8 cellular contexts compared by ENCODE assay signal in the genomic region with DNA sequence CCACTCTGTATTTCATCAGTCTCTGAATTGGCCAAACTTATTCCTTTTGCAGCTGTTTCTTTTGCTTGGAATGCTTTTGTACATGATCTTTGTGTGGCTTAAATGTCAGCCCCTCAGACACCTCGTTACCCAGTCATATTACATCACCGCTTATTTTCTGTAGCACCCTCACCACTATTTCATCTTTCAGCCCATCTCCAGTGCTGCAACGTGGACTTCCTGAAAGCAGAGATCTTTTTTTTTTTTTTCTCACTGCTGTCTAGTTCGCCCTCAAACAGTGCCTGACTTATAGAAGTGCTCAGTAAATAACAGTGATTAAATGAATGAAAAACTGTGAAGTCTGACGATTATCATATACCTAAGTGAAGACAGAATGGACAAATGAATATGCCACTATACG. TPM values are rescaled to one million over a fixed set of nuclear protein-coding genes. Genes with fewer than 3 reads are reported as not detected.
DNase-seq lines count a peak whose midpoint lies in the region; ATAC-seq, FAIRE-seq and TF ChIP-seq lines count a peak whose summit lies in the region.

No MANE protein-coding gene starts in this region.

- H3K4me2 ChIP-seq in PC-9 (peak overlapping the region; percentile 90), trophoblast cell (ENCODE audit: low read length) (peak overlapping the region; percentile 61)

- peaks cover 17% of the 10 kb centered on the region; the same call in 1 of the 2 replicates for H3F3A ChIP-seq in PC-9 (ENCODE audit: insufficient read depth, low read depth)

- TF ChIP-seq CTCF in GM12875 (IDR thresholded peaks at IDR 0.05; ENCODE audit: borderline replicate concordance, insufficient read depth, low read depth, low read length) (no peak), PC-9 (conservative IDR thresholded peaks at IDR 0.05) (no peak), epithelial cell of esophagus (IDR thresholded peaks at IDR 0.05; ENCODE audit: insufficient read depth, low read depth, low read length, missing control alignments) (no peak)

- TF ChIP-seq POLR2A in GM12892 (IDR thresholded peaks at IDR 0.05; ENCODE audit: low read depth, low read length) = no peak

- no peak overlapping the region for H3K23ac ChIP-seq in trophoblast cell (ENCODE audit: low read length)

- no peak overlapping the region for H2BK120ac ChIP-seq in trophoblast cell (ENCODE audit: insufficient read depth, low read length, poor library complexity)

- H3K9me3 ChIP-seq in PC-9 (ENCODE audit: insufficient read depth, low read depth) = no peaks in the 10 kb centered on the region
- no peaks in the 10 kb centered on the region for H3K9me3 ChIP-seq in trophoblast cell (ENCODE audit: insufficient read depth, low read depth, low read length)

- H3K9ac ChIP-seq in trophoblast cell (ENCODE audit: low read length) = no peak overlapping the region

- H4K8ac ChIP-seq in trophoblast cell (ENCODE audit: low read depth, low read length) = no peak overlapping the region

- no peak overlapping the region for H2BK5ac ChIP-seq in trophoblast cell (ENCODE audit: low read depth, low read length, poor library complexity)

- CTCF ChIA-PET in PC-9 (lab: Charles Lee) = no interaction called here

- no peak for ATAC-seq in HG03457 (IDR thresholded peaks at IDR 0.05; ENCODE audit: unreplicated experiment)

- H3K4me1 ChIP-seq in PC-9 (replicated peaks; ENCODE audit: insufficient read depth) (peaks cover 10% of the 10 kb centered on the region), trophoblast cell (ENCODE audit: control insufficient read depth in 1 of 2, insufficient read depth in 2 of 2, low read length in 2 of 2) (peaks cover 4 to 9% of the 10 kb centered on the region in 2 experiments)

- no peak overlapping the region for H3K18ac ChIP-seq in trophoblast cell (ENCODE audit: low read length)

- H4K12ac ChIP-seq in trophoblast cell (ENCODE audit: low read depth, low read length) = no peak overlapping the region

- no peaks in the 10 kb centered on the region for H3K9me2 ChIP-seq in PC-9 (ENCODE audit: insufficient read depth)

- POLR2A ChIA-PET in PC-9 (lab: Charles Lee; ENCODE audit: unreplicated experiment) = no interaction called here

- H2AFZ ChIP-seq in PC-9 (no peak overlapping the region), trophoblast cell (ENCODE audit: insufficient read depth, low read length, poor library complexity) (no peak overlapping the region)

- H3K14ac ChIP-seq in trophoblast cell (ENCODE audit: low read length) = no peak overlapping the region

- H3K79me2 ChIP-seq in PC-9 (ENCODE audit: low read depth) (peaks cover 29% of the 10 kb centered on the region), trophoblast cell (ENCODE audit: control insufficient read depth, insufficient read depth, low read length, poor library complexity) (peaks cover 7% of the 10 kb centered on the region)

- H2AK5ac ChIP-seq in trophoblast cell (ENCODE audit: low read length) = no peak overlapping the region

- intact Hi-C loops in PC-9 (cut with micrococcal nuclease; ENCODE audit: unreplicated experiment) = loop anchor here (2.0 kb wide), 2 partner anchors 90 to 162 kb away; partner anchors contain the start of genes IK and NDUFA2

- peak overlapping the region; percentile 32 for H3K4ac ChIP-seq in trophoblast cell (ENCODE audit: low read depth, low read length)

- peaks cover 8% of the 10 kb centered on the region for H3K79me1 ChIP-seq in trophoblast cell (ENCODE audit: low read length)

- no peaks in the 10 kb centered on the region for H3K27me3 ChIP-seq in PC-9 (ENCODE audit: insufficient read depth, low read depth)
- no peaks in the 10 kb centered on the region for H3K27me3 ChIP-seq in trophoblast cell (ENCODE audit: insufficient read depth, low read length)

- peak overlapping the region; percentile 20; the same call in 1 of the 2 replicates for H3K27ac ChIP-seq in PC-9
- H3K27ac ChIP-seq in trophoblast cell (ENCODE audit: low read depth, low read length) = no peak overlapping the region
- H3K27ac ChIP-seq in caudate nucleus (ENCODE audit: low read depth, low read length) = no peak overlapping the region

- no peak for FAIRE-seq in GM12892 (lab: Jason Lieb, UNC)

- H4K91ac ChIP-seq in trophoblast cell (ENCODE audit: low read depth, low read length) = no peak overlapping the region

- H3K36me3 ChIP-seq in PC-9 (ENCODE audit: low read depth) = no peaks in the 10 kb centered on the region
- peaks cover 13% of the 10 kb centered on the region in 2 experiments for H3K36me3 ChIP-seq in trophoblast cell (ENCODE audit: control insufficient read depth in 1 of 2, insufficient read depth in 2 of 2, low read length in 2 of 2)

- H4K20me1 ChIP-seq in PC-9 (ENCODE audit: insufficient read depth) = no peaks in the 10 kb centered on the region

- BruUV-seq in PC-9 (replicated peaks; lab: Mats Ljungman, UMichigan) = TSS peak; percentile 59

- H3K4me3 ChIP-seq in GM12875 (ENCODE audit: low read depth, low read length) (peak overlapping the region; percentile 91), PC-9 (peak overlapping the region; percentile 73), epithelial cell of esophagus (ENCODE audit: low read length) (peak overlapping the region; percentile 86), trophoblast cell (ENCODE audit: low read depth, low read length) (no peak overlapping the region)

- DNase-seq in PC-9 (no peak), epithelial cell of esophagus (ENCODE audit: low read depth) (no peak), trophoblast cell (no peak), GM12892 (ENCODE audit: insufficient read length) (no peak), NCI-H526 treated with DMSO at 0.1 percent for 48 hours (lab: John Stamatoyannopoulos, UW) (no peak), caudate nucleus (lab: John Stamatoyannopoulos, UW) (no peak)

- no peak overlapping the region for H2BK12ac ChIP-seq in trophoblast cell (ENCODE audit: low read length)

- no CpG with 5 or more reads among the region's 6 CpGs for WGBS in trophoblast cell (ENCODE audit: extremely low coverage, insufficient coverage, insufficient read length)

RNA-seq across cellular contexts. Expression of gene SRA1, which starts 0.8 kb away (rescaled TPM):
- 30.5 and 36.1 TPM in 2 replicates for total RNA-seq in PC-9 (2021)
- polyA plus RNA-seq in trophoblast cell (2013) = 26.1 and 29.2 TPM in 2 replicates
- polyA plus RNA-seq in GM12892 (2012; ENCODE audit: missing spikeins) = 38.1 TPM

RNA-seq across cellular contexts. Expression of gene APBB3, which starts 8.0 kb away (rescaled TPM):
- total RNA-seq in PC-9 (2021) = 23.4 and 26.0 TPM in 2 replicates
- 7.4 and 8.2 TPM in 2 replicates for polyA plus RNA-seq in trophoblast cell (2013)
- polyA plus RNA-seq in GM12892 (2012; ENCODE audit: missing spikeins) = 25.9 TPM

RNA-seq across cellular contexts. Expression of gene SLC35A4, which starts 8.2 kb away (rescaled TPM):
- total RNA-seq in PC-9 (2021) = 44.2 and 66.2 TPM in 2 replicates
- polyA plus RNA-seq in trophoblast cell (2013) = 64.7 and 66.8 TPM in 2 replicates
- polyA plus RNA-seq in GM12892 (2012; ENCODE audit: missing spikeins) = 76.3 TPM

RNA-seq across cellular contexts. Expression of gene EIF4EBP3, which starts 9.0 kb away (rescaled TPM):
- total RNA-seq in PC-9 (2021) = 4.8 and 5.6 TPM in 2 replicates
- 9.4 and 10.7 TPM in 2 replicates for polyA plus RNA-seq in trophoblast cell (2013)
- 7.2 TPM for polyA plus RNA-seq in GM12892 (2012; ENCODE audit: missing spikeins)
